In genomic region chr6:167866642-167867041, GRCh38 we compare ENCODE assay signal across 26 cellular contexts.
"Had no signal": no experiment of that assay in that cellular context is flagged by ENCODE, and none has a peak within 500 bp of the region (broad histone marks: within the 10 kb centered on the region; RNA-seq: fewer than 3 reads in every experiment).

No MANE protein-coding gene starts in this region.

- H3K36me3 ChIP-seq: brain microvascular endothelial cell, uterus had no signal

- H3K4me1 Mint-ChIP-seq: immature natural killer cell; stimulated activated effector memory CD8-positive, alpha-beta T cell treated with anti-CD3 and anti-CD28 coated beads, Interleukin-12 subunit alpha, Interleukin-12 subunit beta, amount 100 ng/mL, for 72 hours; stimulated activated naive CD8-positive, alpha-beta T cell treated with anti-CD3 and anti-CD28 coated beads, Interleukin-15, amount 100 ng/mL, for 72 hours had no signal

- H3K9me3 Mint-ChIP-seq: activated naive CD4-positive, alpha-beta T cell treated with anti-CD3 and anti-CD28 coated beads, Interleukin-2, amount 50 U/mL, for 72 hours; activated T-cell treated with anti-CD3 and anti-CD28 coated beads, Interleukin-2, amount 50 U/mL, for 24 hours; activated T-helper 17 cell treated with anti-CD3 and anti-CD28 coated beads, Interleukin-2, amount 50 U/mL, for 72 hours; nephron progenitor cell; stimulated activated effector memory CD8-positive, alpha-beta T cell treated with anti-CD3 and anti-CD28 coated beads, Interleukin-12 subunit alpha, Interleukin-12 subunit beta, amount 100 ng/mL, for 72 hours; stimulated activated naive CD8-positive, alpha-beta T cell treated with anti-CD3 and anti-CD28 coated beads, Interleukin-15, amount 100 ng/mL, for 72 hours had no signal

- H3K4me3 Mint-ChIP-seq: activated T-cell treated with anti-CD3 and anti-CD28 coated beads, Interleukin-2, amount 50 U/mL, for 24 hours; activated T-helper 17 cell treated with anti-CD3 and anti-CD28 coated beads, Interleukin-2, amount 50 U/mL, for 72 hours; immature natural killer cell; nephron progenitor cell; stimulated activated effector memory CD8-positive, alpha-beta T cell treated with anti-CD3 and anti-CD28 coated beads, Interleukin-12 subunit alpha, Interleukin-12 subunit beta, amount 100 ng/mL, for 72 hours; stimulated activated naive CD8-positive, alpha-beta T cell treated with anti-CD3 and anti-CD28 coated beads, Interleukin-15, amount 100 ng/mL, for 72 hours had no signal

- H3K27ac Mint-ChIP-seq: activated naive CD4-positive, alpha-beta T cell treated with anti-CD3 and anti-CD28 coated beads, Interleukin-2, amount 50 U/mL, for 72 hours; activated T-cell treated with anti-CD3 and anti-CD28 coated beads, Interleukin-2, amount 50 U/mL, for 24 hours; activated T-helper 17 cell treated with anti-CD3 and anti-CD28 coated beads, Interleukin-2, amount 50 U/mL, for 72 hours; immature natural killer cell; nephron progenitor cell; stimulated activated effector memory CD8-positive, alpha-beta T cell treated with anti-CD3 and anti-CD28 coated beads, Interleukin-12 subunit alpha, Interleukin-12 subunit beta, amount 100 ng/mL, for 72 hours; stimulated activated naive CD8-positive, alpha-beta T cell treated with anti-CD3 and anti-CD28 coated beads, Interleukin-15, amount 100 ng/mL, for 72 hours had no signal

- H3K36me3 Mint-ChIP-seq: immature natural killer cell had no signal

- H3K4me3 ChIP-seq: left ventricle myocardium inferior, right lobe of liver, skin epidermis, tibial nerve, uterus had no signal

- ATAC-seq: activated naive CD4-positive, alpha-beta T cell treated with anti-CD3 and anti-CD28 coated beads, Interleukin-2, amount 50 U/mL, for 72 hours; activated T-helper 17 cell treated with anti-CD3 and anti-CD28 coated beads, Interleukin-2, amount 50 U/mL, for 72 hours; esophagus mucosa; right lobe of liver; stimulated activated effector memory CD8-positive, alpha-beta T cell treated with anti-CD3 and anti-CD28 coated beads, Interleukin-12 subunit alpha, Interleukin-12 subunit beta, amount 100 ng/mL, for 72 hours; stimulated activated naive CD8-positive, alpha-beta T cell treated with anti-CD3 and anti-CD28 coated beads, Interleukin-15, amount 100 ng/mL, for 72 hours had no signal

- DNase-seq: activated CD4-positive, alpha-beta T cell treated with anti-CD3 and anti-CD28 coated beads, Interleukin-2, amount 50 U/mL, for 4 hours; activated CD8-positive, alpha-beta memory T cell treated with anti-CD3 and anti-CD28 coated beads for 24 hours; activated CD8-positive, alpha-beta memory T cell treated with anti-CD3 and anti-CD28 coated beads, Interleukin-2, amount 50 U/mL, for 4 hours; activated T-cell treated with anti-CD3 and anti-CD28 coated beads, Interleukin-2, amount 50 U/mL, for 24 hours; aorta; brain microvascular endothelial cell; central memory CD4-positive, alpha-beta T cell; dermis blood vessel endothelial cell; effector memory CD4-positive, alpha-beta T cell; foreskin melanocyte; immature natural killer cell; kidney glomerular epithelial cell; left ventricle myocardium inferior; nephron progenitor cell; nucleus accumbens; right lobe of liver; stimulated activated CD4-positive, alpha-beta T cell treated with anti-CD3 and anti-CD28 coated beads, Interleukin-2, amount 100 ng/mL, for 24 hours; stimulated activated naive CD8-positive, alpha-beta T cell treated with anti-CD3 and anti-CD28 coated beads, Interleukin-15, amount 100 ng/mL, for 72 hours; T-helper 9 cell; uterus had no signal

- H3K27me3 Mint-ChIP-seq: activated T-helper 17 cell treated with anti-CD3 and anti-CD28 coated beads, Interleukin-2, amount 50 U/mL, for 72 hours had no signal

- H3K27me3 ChIP-seq: brain microvascular endothelial cell, right lobe of liver, tibial nerve, uterus had no signal
